Comparison of ENCODE assay signal across 5 cellular contexts in genomic region chr19:4127322-4127721, GRCh38. TPM values are rescaled to one million over a fixed set of nuclear protein-coding genes. Genes with fewer than 3 reads are reported as not detected.
"Had no signal": no experiment of that assay in that cellular context is flagged by ENCODE, and none has a peak within 500 bp of the region (broad histone marks: within the 10 kb centered on the region; RNA-seq: fewer than 3 reads in every experiment).

No MANE protein-coding gene starts in this region.

RNA-seq across cellular contexts. Expression of gene CREB3L3, which starts 26.1 kb away (rescaled TPM):
- total RNA-seq: GM23248, H4, H7, HT-29 had no signal
- polyA plus RNA-seq: GM23248, IgD-negative memory B cell had no signal

RNA-seq across cellular contexts. Expression of gene ANKRD24, which starts 55.2 kb away (rescaled TPM):
- polyA plus RNA-seq: IgD-negative memory B cell had no signal
